11 cellular contexts compared by ENCODE assay signal in genomic region chr12:67991158-67991557, GRCh38. TPM values are rescaled to one million over a fixed set of nuclear protein-coding genes. Genes with fewer than 3 reads are reported as not detected.
DNase-seq lines count a peak whose midpoint lies in the region; ATAC-seq and TF ChIP-seq lines count a peak whose summit lies in the region.
"Had no signal": no experiment of that assay in that cellular context is flagged by ENCODE, and none has a peak within 500 bp of the region (broad histone marks: within the 10 kb centered on the region; RNA-seq: fewer than 3 reads in every experiment).

No MANE protein-coding gene starts in this region.

- in situ Hi-C loops in G401 (cut with HindIII; ENCODE audit: low sequenced_read_pairs) = no loop called here

- intact Hi-C loops in right lobe of liver (cut with DNase I) = no loop called here

- peak; percentile 47 for DNase-seq in activated gamma-delta T cell treated with anti-CD3 and anti-CD28 coated beads, Interleukin-2, amount 50 U/mL, for 16 hours (ENCODE audit: low read depth)
- no peak for DNase-seq in ureter (ENCODE audit: low spot score)
- no peak for DNase-seq in AG08395 (ENCODE audit: low spot score)
- no peak for DNase-seq in G401 (ENCODE audit: low spot score)
- DNase-seq in right lobe of liver = no peak
- DNase-seq: C1 segment of cervical spinal cord had no signal

- WGBS in right lobe of liver (ENCODE audit: insufficient coverage, low coverage, low lambda C conversion rate, missing lambda C conversion rate) = 38% methylated on average over 2 of the region's 4 CpGs

- H3K4me2 ChIP-seq in BLaER1 = peak overlapping the region; percentile 82

- H3K36me3 ChIP-seq in BLaER1 (no peaks in the 10 kb centered on the region), right lobe of liver (no peaks in the 10 kb centered on the region)
- H3K36me3 ChIP-seq: cardiac muscle cell had no signal

- peak; percentile 57 for ATAC-seq in GM19397 (IDR thresholded peaks at IDR 0.05; ENCODE audit: unreplicated experiment)
- peak; percentile 53 for ATAC-seq in HG03439 (IDR thresholded peaks at IDR 0.05; ENCODE audit: unreplicated experiment)
- ATAC-seq in right lobe of liver = no peak

- H3K9me3 ChIP-seq in BLaER1 = peaks cover 12% of the 10 kb centered on the region
- H3K9me3 ChIP-seq in right lobe of liver = no peaks in the 10 kb centered on the region

- H3K27me3 ChIP-seq in BLaER1 (no peaks in the 10 kb centered on the region), right lobe of liver (no peaks in the 10 kb centered on the region)
- H3K27me3 ChIP-seq: cardiac muscle cell had no signal

- H3K4me1 ChIP-seq in BLaER1 (peaks cover 41% of the 10 kb centered on the region), right lobe of liver (no peaks in the 10 kb centered on the region)

- TF ChIP-seq POLR2A in right lobe of liver (IDR thresholded peaks at IDR 0.05) = no peak

- H3K27ac ChIP-seq in BLaER1 (no peak overlapping the region), right lobe of liver (no peak overlapping the region)
- H3K27ac ChIP-seq: cardiac muscle cell had no signal

- no peak overlapping the region for H3K9ac ChIP-seq in BLaER1

- no peak for TF ChIP-seq CTCF in right lobe of liver (IDR thresholded peaks at IDR 0.05)

- H3K4me3 ChIP-seq in BLaER1 = no peak overlapping the region
- no peak overlapping the region for H3K4me3 ChIP-seq in right lobe of liver
- H3K4me3 ChIP-seq: cardiac muscle cell had no signal

- no peaks in the 10 kb centered on the region for H4K20me1 ChIP-seq in BLaER1

RNA-seq across cellular contexts. Expression of gene IFNG-AS1, which starts 1.9 kb away (rescaled TPM):
- 0.49 TPM for total RNA-seq in ureter
- total RNA-seq in G401 (2014; rRNA removed; shearing (Covaris generic)) = not detected in 2 replicates
- total RNA-seq in right lobe of liver = under 1 TPM in 1 of 6 experiments, not detected in 5; 0.24 TPM
- total RNA-seq: cardiac muscle cell, lung microvascular endothelial cell had no signal

Comparison
In these comparisons a context has a peak if more than half of its experiments do, and no peak if none do; other contexts are left out.
1. ATAC-seq: peak in GM19397 (single experiment) and HG03439 (single experiment); none in right lobe of liver (0 of 4).